ENCODE assay signal across 15 cellular contexts in the genomic region with DNA sequence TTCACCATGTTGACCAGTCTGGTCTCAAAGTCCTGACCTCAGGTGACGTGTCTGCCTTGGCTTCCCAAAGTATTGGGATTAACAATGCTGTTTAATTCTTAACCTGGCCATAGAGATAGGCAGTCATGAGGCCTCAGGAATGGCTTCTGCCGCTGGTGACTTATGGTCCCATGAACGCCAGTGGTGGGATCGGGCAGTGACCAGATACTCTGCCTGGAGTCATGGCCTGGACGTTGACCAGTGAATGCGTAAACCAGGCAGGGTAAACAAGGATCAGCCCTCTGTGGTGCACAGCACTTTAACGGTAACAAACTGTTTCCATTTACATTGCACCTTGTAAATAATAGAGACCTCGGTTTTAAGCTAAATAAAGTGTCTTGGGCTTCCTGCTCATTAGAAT. TPM values are rescaled to one million over a fixed set of nuclear protein-coding genes. Genes with fewer than 3 reads are reported as not detected.
DNase-seq lines count a peak whose midpoint lies in the region; ATAC-seq and TF ChIP-seq lines count a peak whose summit lies in the region.
"Had no signal": no experiment of that assay in that cellular context is flagged by ENCODE, and none has a peak within 500 bp of the region (broad histone marks: within the 10 kb centered on the region; RNA-seq: fewer than 3 reads in every experiment).

No MANE protein-coding gene starts in this region.

- H3K4me3 ChIP-seq in esophagus muscularis mucosa, result no peak overlapping the region
- H3K4me3 ChIP-seq in right cardiac atrium (ENCODE audit: low read length), result no peak overlapping the region

- H3K27ac ChIP-seq in esophagus muscularis mucosa (replicated peaks in 1 of 4) (no peak overlapping the region), right cardiac atrium (ENCODE audit: low read length) (no peak overlapping the region)
- H3K27ac ChIP-seq: lower lobe of right lung, pancreas had no signal

- H3K9me3 ChIP-seq in esophagus muscularis mucosa (no peaks in the 10 kb centered on the region), right cardiac atrium (ENCODE audit: control insufficient read depth, low read length) (no peaks in the 10 kb centered on the region)
- H3K9me3 ChIP-seq: BE2C, lower lobe of right lung, pancreas had no signal

- intact Hi-C loops in esophagus muscularis mucosa (cut with DNase I), result loop anchor here (2.0 to 10.0 kb wide), 4 partner anchors 69 to 628 kb away; partner anchors contain the start of gene HLX
- intact Hi-C loops in right cardiac atrium (cut with DNase I), result no loop called here

- H3K4me1 ChIP-seq in esophagus muscularis mucosa (peaks cover 0 to 24% (median 14%) of the 10 kb centered on the region in 4 donors), right cardiac atrium (ENCODE audit: control insufficient read depth, insufficient read depth, low read length) (no peaks in the 10 kb centered on the region)
- H3K4me1 ChIP-seq: BE2C, pancreas had no signal

- peaks cover 0 to 8% (median 2%) of the 10 kb centered on the region in 4 donors for H3K36me3 ChIP-seq in esophagus muscularis mucosa
- H3K36me3 ChIP-seq: BE2C, pancreas had no signal

- no peak for TF ChIP-seq CTCF in esophagus muscularis mucosa (IDR thresholded peaks at IDR 0.05)

- peak; percentile 85 for DNase-seq in left lobe of liver (ENCODE audit: low spot score)
- DNase-seq in AML-193 (lab: John Stamatoyannopoulos, UW), result no peak
- no peak for DNase-seq in NCI-H1092 treated with DMSO at 0.1 percent for 48 hours (lab: John Stamatoyannopoulos, UW)
- no peak for DNase-seq in esophagus muscularis mucosa (ENCODE audit: extremely low spot score)
- DNase-seq in right cardiac atrium, result no peak
- DNase-seq: NCI-H1105 treated with DMSO at 0.1 percent for 48 hours, NCI-H1930 had no signal

- 82% methylated on average over 6 of the region's 8 CpGs for WGBS in esophagus muscularis mucosa
- 88% methylated on average over 8 of the region's 8 CpGs for WGBS in right cardiac atrium

- ATAC-seq in GM18519 (IDR thresholded peaks at IDR 0.05; ENCODE audit: low FRiP score, unreplicated experiment), result peak; percentile 12
- ATAC-seq in GM21529 (IDR thresholded peaks at IDR 0.05; ENCODE audit: unreplicated experiment), result peak; percentile 9
- ATAC-seq in HG03460 (IDR thresholded peaks at IDR 0.05; ENCODE audit: unreplicated experiment), result peak; percentile 10
- peak; percentile 69 for ATAC-seq in left lobe of liver
- ATAC-seq in right cardiac atrium, result no peak

- TF ChIP-seq EP300 in esophagus muscularis mucosa (IDR thresholded peaks at IDR 0.05), result no peak

- H3K27me3 ChIP-seq in esophagus muscularis mucosa (no peaks in the 10 kb centered on the region), right cardiac atrium (ENCODE audit: control insufficient read depth, insufficient read depth) (no peaks in the 10 kb centered on the region)
- H3K27me3 ChIP-seq: BE2C, pancreas had no signal

- no peak for TF ChIP-seq POLR2A in esophagus muscularis mucosa (IDR thresholded peaks at IDR 0.05; ENCODE audit: low read depth)

RNA-seq across cellular contexts. Expression of gene MTARC1, which starts 23.0 kb away (rescaled TPM):
- total RNA-seq in left lobe of liver (77.4 TPM), esophagus muscularis mucosa (1 to 10 TPM; 4.2 to 6.6 (median 5.1) TPM), right cardiac atrium (10 to 100 TPM in 1 of 4 donors, 1 to 10 TPM in 3; 3.2 to 10.9 (median 3.5) TPM)
- polyA plus RNA-seq in right cardiac atrium, result 13.4 TPM
- total RNA-seq: activated naive CD4-positive, alpha-beta T cell treated with anti-CD3 and anti-CD28 coated beads, Interleukin-2, amount 50 U/mL, for 72 hours; activated T-helper 2 cell treated with anti-CD3 and anti-CD28 coated beads, Interferon-gamma antibody, Interleukin-2, Interleukin-4, amounts not matched to agents 10 μg/mL and 5 μg/mL and 100 μg/mL, durations not matched to agents 14 hours and 24 hours and 36 hours had no signal

Comparison
In these comparisons a context has a peak if more than half of its experiments do, and no peak if none do; other contexts are left out.
1. ATAC-seq: peak in GM18519 (single experiment), GM21529 (single experiment), HG03460 (single experiment) and left lobe of liver (single experiment); none in right cardiac atrium (0 of 2).